Comparison of ENCODE assay signal across 1 cellular context in the genomic region with DNA sequence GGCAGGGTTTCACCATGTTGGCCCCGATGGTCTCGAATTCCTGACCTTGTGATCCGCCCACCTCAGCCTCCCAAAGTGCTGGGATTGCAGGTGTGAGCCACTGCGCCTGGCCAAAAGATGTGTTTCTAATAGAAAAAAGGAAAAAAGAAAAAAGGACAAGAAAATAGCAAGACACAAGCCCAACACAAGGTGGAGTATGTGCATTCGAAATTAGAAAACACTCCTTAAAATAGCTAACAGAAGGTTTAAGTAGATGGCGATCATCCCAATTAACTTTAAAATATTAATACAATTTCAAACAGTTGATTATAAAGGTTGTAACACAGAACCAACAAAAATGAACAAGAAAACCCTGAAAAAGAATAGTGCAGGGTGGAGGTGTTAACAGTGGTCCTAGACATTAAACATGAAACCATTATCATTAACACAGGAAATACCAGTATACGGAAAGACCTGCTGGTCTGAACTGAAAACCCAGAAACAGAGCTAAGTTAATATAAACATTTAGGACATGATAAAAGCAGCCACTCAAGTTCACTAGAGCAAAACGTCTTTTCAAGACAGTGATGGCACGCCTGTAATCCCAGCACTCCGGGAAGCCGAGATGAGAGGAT.
TF ChIP-seq lines count a peak whose summit lies in the region.

No MANE protein-coding gene starts in this region.

TF ChIP-seq in HCT116, 20 proteins besides CTCF, POLR2A, EP300 and RAD21:
- no peak for TF ChIP-seq CBX3 (IDR thresholded peaks at IDR 0.05; ENCODE audit: low read depth)
- TF ChIP-seq ELF1 (IDR thresholded peaks at IDR 0.05; ENCODE audit: borderline replicate concordance, low read depth) = no peak
- TF ChIP-seq JUND (IDR thresholded peaks at IDR 0.05) = no peak
- no peak for TF ChIP-seq TCF7L2 (IDR thresholded peaks at IDR 0.05; ENCODE audit: borderline replicate concordance, extremely low read depth, insufficient read depth, insufficient read length)
- TF ChIP-seq MAX (IDR thresholded peaks at IDR 0.05) = no peak
- no peak for TF ChIP-seq YY1 (IDR thresholded peaks at IDR 0.05; ENCODE audit: extremely low read depth, insufficient replicate concordance, low read depth, low read length)
- TF ChIP-seq POLR2AphosphoS5 (IDR thresholded peaks at IDR 0.05; ENCODE audit: low read depth, low read length) = no peak
- no peak for TF ChIP-seq FOSL1 (IDR thresholded peaks at IDR 0.05; ENCODE audit: low read depth)
- no peak for TF ChIP-seq REST (IDR thresholded peaks at IDR 0.05; ENCODE audit: low read depth)
- TF ChIP-seq, protein P1, sequence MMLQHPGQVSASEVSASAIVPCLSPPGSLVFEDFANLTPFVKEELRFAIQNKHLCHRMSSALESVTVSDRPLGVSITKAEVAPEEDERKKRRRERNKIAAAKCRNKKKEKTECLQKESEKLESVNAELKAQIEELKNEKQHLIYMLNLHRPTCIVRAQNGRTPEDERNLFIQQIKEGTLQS (IDR thresholded peaks at IDR 0.05) = no peak
- TF ChIP-seq SIN3A (IDR thresholded peaks at IDR 0.05; ENCODE audit: low read depth) = no peak
- no peak for TF ChIP-seq EZH2 (IDR thresholded peaks at IDR 0.05)
- TF ChIP-seq CEBPB (IDR thresholded peaks at IDR 0.05; ENCODE audit: low read depth) = no peak
- no peak for TF ChIP-seq SRF (IDR thresholded peaks at IDR 0.05; ENCODE audit: low read depth)
- TF ChIP-seq, protein P2, sequence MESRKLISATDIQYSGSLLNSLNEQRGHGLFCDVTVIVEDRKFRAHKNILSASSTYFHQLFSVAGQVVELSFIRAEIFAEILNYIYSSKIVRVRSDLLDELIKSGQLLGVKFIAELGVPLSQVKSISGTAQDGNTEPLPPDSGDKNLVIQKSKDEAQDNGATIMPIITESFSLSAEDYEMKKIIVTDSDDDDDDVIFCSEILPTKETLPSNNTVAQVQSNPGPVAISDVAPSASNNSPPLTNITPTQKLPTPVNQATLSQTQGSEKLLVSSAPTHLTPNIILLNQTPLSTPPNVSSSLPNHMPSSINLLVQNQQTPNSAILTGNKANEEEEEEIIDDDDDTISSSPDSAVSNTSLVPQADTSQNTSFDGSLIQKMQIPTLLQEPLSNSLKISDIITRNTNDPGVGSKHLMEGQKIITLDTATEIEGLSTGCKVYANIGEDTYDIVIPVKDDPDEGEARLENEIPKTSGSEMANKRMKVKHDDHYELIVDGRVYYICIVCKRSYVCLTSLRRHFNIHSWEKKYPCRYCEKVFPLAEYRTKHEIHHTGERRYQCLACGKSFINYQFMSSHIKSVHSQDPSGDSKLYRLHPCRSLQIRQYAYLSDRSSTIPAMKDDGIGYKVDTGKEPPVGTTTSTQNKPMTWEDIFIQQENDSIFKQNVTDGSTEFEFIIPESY (IDR thresholded peaks at IDR 0.05; ENCODE audit: extremely low read depth, insufficient replicate concordance, low read length) = no peak
- TF ChIP-seq EZH2phosphoT487 (IDR thresholded peaks at IDR 0.05; ENCODE audit: borderline replicate concordance) = no peak
- no peak for TF ChIP-seq ZNF274 (IDR thresholded peaks at IDR 0.05; ENCODE audit: low read depth, low read length)
- no peak for TF ChIP-seq SP1 (IDR thresholded peaks at IDR 0.05; ENCODE audit: low read depth)
- no peak for TF ChIP-seq ZFX (IDR thresholded peaks at IDR 0.05)
- no peak for TF ChIP-seq EGR1 (IDR thresholded peaks at IDR 0.05; ENCODE audit: low read depth)
